ENCODE assay signal across 9 cellular contexts in genomic region chr17:79795795-79796569, GRCh38. TPM values are rescaled to one million over a fixed set of nuclear protein-coding genes. Genes with fewer than 3 reads are reported as not detected.
DNase-seq lines count a peak whose midpoint lies in the region; ATAC-seq and TF ChIP-seq lines count a peak whose summit lies in the region.
"Had no signal": no experiment of that assay in that cellular context is flagged by ENCODE, and none has a peak within 500 bp of the region (broad histone marks: within the 10 kb centered on the region; RNA-seq: fewer than 3 reads in every experiment).

No MANE protein-coding gene starts in this region.

- TF ChIP-seq POLR2A in vagina (IDR thresholded peaks at IDR 0.05): no peak
- TF ChIP-seq POLR2A in thyroid gland (IDR thresholded peaks at IDR 0.05): no peak

- peaks cover 39% of the 10 kb centered on the region for H3K4me1 Mint-ChIP-seq in activated naive CD8-positive, alpha-beta T cell treated with anti-CD3 and anti-CD28 coated beads, Interleukin-2, amount 50 U/mL, for 24 hours

- peaks cover 2% of the 10 kb centered on the region for H3K36me3 Mint-ChIP-seq in activated naive CD8-positive, alpha-beta T cell treated with anti-CD3 and anti-CD28 coated beads, Interleukin-2, amount 50 U/mL, for 24 hours (ENCODE audit: low read depth)

- peak overlapping the region; percentile 79 for H3K4me3 Mint-ChIP-seq in activated naive CD8-positive, alpha-beta T cell treated with anti-CD3 and anti-CD28 coated beads, Interleukin-2, amount 50 U/mL, for 24 hours

- H3K9me3 Mint-ChIP-seq in activated naive CD8-positive, alpha-beta T cell treated with anti-CD3 and anti-CD28 coated beads, Interleukin-2, amount 50 U/mL, for 24 hours: no peaks in the 10 kb centered on the region

- H3K27me3 ChIP-seq in cardiac muscle cell (peaks cover 79% of the 10 kb centered on the region), lower lobe of right lung (ENCODE audit: low read depth) (peaks cover 59% of the 10 kb centered on the region), vagina (peaks cover 39% of the 10 kb centered on the region), thyroid gland (peaks cover 56% of the 10 kb centered on the region)

- intact Hi-C loops in Right ventricle myocardium inferior (cut with DNase I) (loop anchor here (2.0 to 10.0 kb wide), 2 partner anchors 43 to 119 kb away; partner anchors contain the start of gene CBX4), lower lobe of right lung (cut with DNase I) (no loop called here), vagina (cut with DNase I) (loop anchor here (10.0 kb wide), 1 partner anchor 199 kb away; no protein-coding TSS in a partner anchor), thyroid gland (cut with DNase I) (no loop called here)

- TF ChIP-seq CTCF in cardiac muscle cell (IDR thresholded peaks at IDR 0.05; ENCODE audit: low read depth, low read length) (no peak), lower lobe of right lung (IDR thresholded peaks at IDR 0.05) (no peak), vagina (IDR thresholded peaks at IDR 0.05) (no peak), thyroid gland (IDR thresholded peaks at IDR 0.05) (no peak)

- no peak for DNase-seq in cardiac muscle cell (ENCODE audit: low read depth in 1 of 2, low spot score in 1 of 2)
- DNase-seq in Right ventricle myocardium inferior (ENCODE audit: missing footprints): no peak
- no peak for DNase-seq in activated naive CD8-positive, alpha-beta T cell treated with anti-CD3 and anti-CD28 coated beads, Interleukin-2, amount 50 U/mL, for 24 hours
- DNase-seq in lower lobe of right lung: no peak
- no peak for DNase-seq in vagina (ENCODE audit: extremely low spot score in 2 of 2)
- DNase-seq in thyroid gland: no peak
- no peak for DNase-seq in stimulated activated CD4-positive, alpha-beta T cell treated with anti-CD3 and anti-CD28 coated beads, Interleukin-4, amount 100 ng/mL, for 1 hour
- no peak for DNase-seq in activated gamma-delta T cell treated with Interleukin-2 at 50 U/mL for 16 hours
- DNase-seq: effector CD4-positive, alpha-beta T cell had no signal

- H3K4me1 ChIP-seq in cardiac muscle cell (ENCODE audit: low read depth) (peaks cover 26% of the 10 kb centered on the region), lower lobe of right lung (peaks cover 68% of the 10 kb centered on the region), vagina (peaks cover 70% of the 10 kb centered on the region), thyroid gland (peaks cover 30 to 38% of the 10 kb centered on the region in 2 donors)

- 50 to 52% methylated on average over 14 of the region's 14 CpGs for WGBS in thyroid gland, 2 donors

- no peaks in the 10 kb centered on the region for H3K36me3 ChIP-seq in cardiac muscle cell
- H3K36me3 ChIP-seq in lower lobe of right lung: peaks cover 11% of the 10 kb centered on the region
- H3K36me3 ChIP-seq in vagina: no peaks in the 10 kb centered on the region
- no peaks in the 10 kb centered on the region for H3K36me3 ChIP-seq in thyroid gland

- H3K27ac ChIP-seq in cardiac muscle cell (no peak overlapping the region), lower lobe of right lung (no peak overlapping the region), vagina (peak overlapping the region; percentile 75), thyroid gland (no peak overlapping the region)

- ATAC-seq in Right ventricle myocardium inferior (no peak), lower lobe of right lung (no peak)
- ATAC-seq in activated naive CD8-positive, alpha-beta T cell treated with anti-CD3 and anti-CD28 coated beads, Interleukin-2, amount 50 U/mL, for 24 hours: no peak

- H3K4me3 ChIP-seq in cardiac muscle cell (peak overlapping the region; percentile 48), lower lobe of right lung (peak overlapping the region; percentile 70), vagina (peak overlapping the region; percentile 62 to 63), thyroid gland (replicated peaks in 1 of 3) (peak overlapping the region in 1 of 3 donors; percentile 66)

- H3K9me3 ChIP-seq in cardiac muscle cell (ENCODE audit: low read depth) (no peaks in the 10 kb centered on the region), lower lobe of right lung (no peaks in the 10 kb centered on the region), vagina (no peaks in the 10 kb centered on the region), thyroid gland (no peaks in the 10 kb centered on the region)

- no peak overlapping the region for H3K27ac Mint-ChIP-seq in activated naive CD8-positive, alpha-beta T cell treated with anti-CD3 and anti-CD28 coated beads, Interleukin-2, amount 50 U/mL, for 24 hours

- peaks cover 41% of the 10 kb centered on the region for H3K27me3 Mint-ChIP-seq in activated naive CD8-positive, alpha-beta T cell treated with anti-CD3 and anti-CD28 coated beads, Interleukin-2, amount 50 U/mL, for 24 hours

RNA-seq across cellular contexts. Expression of gene CBX8, which starts 0.9 kb away (rescaled TPM):
- total RNA-seq in cardiac muscle cell: 16.7 and 20.3 TPM in 2 replicates
- 8.2 and 13.8 TPM in 2 replicates for polyA plus RNA-seq in cardiac muscle cell
- total RNA-seq in Right ventricle myocardium inferior: 5.3 TPM
- total RNA-seq in lower lobe of right lung: 5.8 TPM
- 0.98 TPM for total RNA-seq in vagina
- 1 to 10 TPM; 1.7 to 3.5 (median 2.7) TPM for total RNA-seq in thyroid gland

RNA-seq across cellular contexts. Expression of gene CBX2, which starts 18.0 kb away (rescaled TPM):
- 35.3 and 51.1 TPM in 2 replicates for total RNA-seq in cardiac muscle cell
- 25.8 and 28.8 TPM in 2 replicates for polyA plus RNA-seq in cardiac muscle cell
- 4.2 TPM for total RNA-seq in Right ventricle myocardium inferior
- 3.9 TPM for total RNA-seq in lower lobe of right lung
- 5.6 TPM for total RNA-seq in vagina
- 1 to 10 TPM in 3 of 4 donors, under 1 TPM in 1; 0.54 to 1.7 (median 1.1) TPM for total RNA-seq in thyroid gland

RNA-seq across cellular contexts. Expression of gene CBX4, which starts 43.3 kb away (rescaled TPM):
- total RNA-seq in cardiac muscle cell (78.2 and 91.6 TPM in 2 replicates), Right ventricle myocardium inferior (23.7 TPM), lower lobe of right lung (20.6 TPM), vagina (13.0 TPM), thyroid gland (10 to 100 TPM in 3 of 4 donors, 1 to 10 TPM in 1; 5.6 to 17.2 (median 13.5) TPM)
- polyA plus RNA-seq in cardiac muscle cell: 43.6 and 51.9 TPM in 2 replicates

Comparison
In these comparisons a context has a peak if more than half of its experiments do, and no peak if none do; other contexts are left out.
1. intact Hi-C loops: an anchor here in Right ventricle myocardium inferior (2.0 to 10.0 kb wide) and vagina (10.0 kb wide); none called in lower lobe of right lung and thyroid gland.